Comparison of ENCODE assay signal across 1 cellular context in genomic region chr19:48332662-48333466, GRCh38.
TF ChIP-seq lines count a peak whose summit lies in the region.

No MANE protein-coding gene starts in this region.

TF ChIP-seq in HepG2, 621 proteins besides CTCF, POLR2A, EP300 and RAD21 (continues in another document):
- TF ChIP-seq ZBTB42 (CRISPR knock-in tag; IDR thresholded peaks at IDR 0.05), result no peak
- peak; percentile 33; the same call in 1 of the 2 replicates for TF ChIP-seq CEBPZ (IDR thresholded peaks at IDR 0.05; ENCODE audit: low read length)
- TF ChIP-seq ARNTL (CRISPR knock-in tag; IDR thresholded peaks at IDR 0.05), result 0 out of 2 replicates have a peak, but pooled peaks have one; percentile 42
- TF ChIP-seq ZNF496 (CRISPR knock-in tag; IDR thresholded peaks at IDR 0.05; ENCODE audit: insufficient replicate concordance), result no peak
- TF ChIP-seq ZFY (CRISPR knock-in tag; IDR thresholded peaks at IDR 0.05), result 0 out of 2 replicates have a peak, but pooled peaks have one; percentile 49
- no peak for TF ChIP-seq SOX6 (IDR thresholded peaks at IDR 0.05)
- TF ChIP-seq SOX6 (CRISPR knock-in tag; IDR thresholded peaks at IDR 0.05), result peak; percentile 10; the same call in 1 of the 2 replicates
- no peak for TF ChIP-seq ZNF546 (CRISPR knock-in tag; conservative IDR thresholded peaks at IDR 0.05)
- TF ChIP-seq CREB1 (IDR thresholded peaks at IDR 0.05), result no peak
- peak; percentile 51; the same call in 1 of the 2 replicates for TF ChIP-seq CREB1 (CRISPR knock-in tag; IDR thresholded peaks at IDR 0.05)
- peak; percentile 88 for TF ChIP-seq NFYB (CRISPR knock-in tag; IDR thresholded peaks at IDR 0.05)
- TF ChIP-seq SCMH1 (CRISPR knock-in tag; IDR thresholded peaks at IDR 0.05; ENCODE audit: borderline replicate concordance), result no peak
- TF ChIP-seq ATF7-NPFF (CRISPR knock-in tag; IDR thresholded peaks at IDR 0.05; ENCODE audit: low read depth), result peak; percentile 36; the same call in 1 of the 2 replicates
- peak; percentile 61; the same call in 1 of the 2 replicates for TF ChIP-seq ZNF607 (CRISPR knock-in tag; IDR thresholded peaks at IDR 0.05; ENCODE audit: borderline replicate concordance)
- TF ChIP-seq TFAP4 (IDR thresholded peaks at IDR 0.05; ENCODE audit: borderline replicate concordance, low read depth), result peak; percentile 78; the same call in 1 of the 2 replicates
- TF ChIP-seq ZNF367 (CRISPR knock-in tag; IDR thresholded peaks at IDR 0.05; ENCODE audit: borderline replicate concordance), result no peak
- TF ChIP-seq MEIS1 (CRISPR knock-in tag; IDR thresholded peaks at IDR 0.05; ENCODE audit: borderline replicate concordance), result 0 out of 2 replicates have a peak, but pooled peaks have one; percentile 40
- TF ChIP-seq MAFF (IDR thresholded peaks at IDR 0.05; ENCODE audit: low read depth, low read length), result peak; percentile 33; the same call in 1 of the 2 replicates
- peak; percentile 59 for TF ChIP-seq ZNF687 (CRISPR knock-in tag; IDR thresholded peaks at IDR 0.05)
- peak; percentile 56; the same call in 1 of the 2 replicates for TF ChIP-seq POLR2G (IDR thresholded peaks at IDR 0.05; ENCODE audit: low read depth, low read length)
- no peak for TF ChIP-seq EHMT2 (IDR thresholded peaks at IDR 0.05; ENCODE audit: borderline replicate concordance, low read depth, low read length)
- TF ChIP-seq CENPX (CRISPR knock-in tag; IDR thresholded peaks at IDR 0.05), result no peak
- peak; percentile 46 for TF ChIP-seq SALL1 (CRISPR knock-in tag; IDR thresholded peaks at IDR 0.05)
- 0 out of 2 replicates have a peak, but pooled peaks have one; percentile 33 for TF ChIP-seq HDAC1 (CRISPR knock-in tag; IDR thresholded peaks at IDR 0.05)
- TF ChIP-seq SMYD3 (CRISPR knock-in tag; IDR thresholded peaks at IDR 0.05), result no peak
- peak; percentile 18 for TF ChIP-seq JARID2 (CRISPR knock-in tag; IDR thresholded peaks at IDR 0.05; ENCODE audit: insufficient replicate concordance)
- 0 out of 2 replicates have a peak, but pooled peaks have one; percentile 68 for TF ChIP-seq ARID2 (CRISPR knock-in tag; IDR thresholded peaks at IDR 0.05; ENCODE audit: borderline replicate concordance)
- TF ChIP-seq SP1 (IDR thresholded peaks at IDR 0.05), result no peak
- TF ChIP-seq SP1 (CRISPR knock-in tag; IDR thresholded peaks at IDR 0.05), result peak; percentile 16; the same call in 1 of the 2 replicates
- TF ChIP-seq, protein P1, sequence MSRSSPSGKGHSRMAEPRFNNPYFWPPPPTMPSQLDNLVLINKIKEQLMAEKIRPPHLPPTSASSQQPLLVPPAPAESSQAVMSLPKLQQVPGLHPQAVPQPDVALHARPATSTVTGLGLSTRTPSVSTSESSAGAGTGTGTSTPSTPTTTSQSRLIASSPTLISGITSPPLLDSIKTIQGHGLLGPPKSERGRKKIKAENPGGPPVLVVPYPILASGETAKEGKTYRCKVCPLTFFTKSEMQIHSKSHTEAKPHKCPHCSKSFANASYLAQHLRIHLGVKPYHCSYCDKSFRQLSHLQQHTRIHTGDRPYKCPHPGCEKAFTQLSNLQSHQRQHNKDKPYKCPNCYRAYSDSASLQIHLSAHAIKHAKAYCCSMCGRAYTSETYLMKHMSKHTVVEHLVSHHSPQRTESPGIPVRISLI (CRISPR knock-in tag; IDR thresholded peaks at IDR 0.05; ENCODE audit: borderline replicate concordance), result no peak
- 0 out of 2 replicates have a peak, but pooled peaks have one; percentile 20 for TF ChIP-seq KMT2A (CRISPR knock-in tag; IDR thresholded peaks at IDR 0.05)
- peak; percentile 27; the same call in 1 of the 2 replicates for TF ChIP-seq TBX2 (CRISPR knock-in tag; IDR thresholded peaks at IDR 0.05; ENCODE audit: borderline replicate concordance)
- no peak for TF ChIP-seq ZNF337 (CRISPR knock-in tag; IDR thresholded peaks at IDR 0.05; ENCODE audit: borderline replicate concordance, low read depth)
- no peak for TF ChIP-seq ZNF75D (CRISPR knock-in tag; IDR thresholded peaks at IDR 0.05; ENCODE audit: borderline replicate concordance)
- TF ChIP-seq TSC22D2 (CRISPR knock-in tag; IDR thresholded peaks at IDR 0.05; ENCODE audit: borderline replicate concordance), result no peak
- 0 out of 2 replicates have a peak, but pooled peaks have one; percentile 4 for TF ChIP-seq ZNF556 (CRISPR knock-in tag; IDR thresholded peaks at IDR 0.05; ENCODE audit: borderline replicate concordance)
- TF ChIP-seq, protein P2, sequence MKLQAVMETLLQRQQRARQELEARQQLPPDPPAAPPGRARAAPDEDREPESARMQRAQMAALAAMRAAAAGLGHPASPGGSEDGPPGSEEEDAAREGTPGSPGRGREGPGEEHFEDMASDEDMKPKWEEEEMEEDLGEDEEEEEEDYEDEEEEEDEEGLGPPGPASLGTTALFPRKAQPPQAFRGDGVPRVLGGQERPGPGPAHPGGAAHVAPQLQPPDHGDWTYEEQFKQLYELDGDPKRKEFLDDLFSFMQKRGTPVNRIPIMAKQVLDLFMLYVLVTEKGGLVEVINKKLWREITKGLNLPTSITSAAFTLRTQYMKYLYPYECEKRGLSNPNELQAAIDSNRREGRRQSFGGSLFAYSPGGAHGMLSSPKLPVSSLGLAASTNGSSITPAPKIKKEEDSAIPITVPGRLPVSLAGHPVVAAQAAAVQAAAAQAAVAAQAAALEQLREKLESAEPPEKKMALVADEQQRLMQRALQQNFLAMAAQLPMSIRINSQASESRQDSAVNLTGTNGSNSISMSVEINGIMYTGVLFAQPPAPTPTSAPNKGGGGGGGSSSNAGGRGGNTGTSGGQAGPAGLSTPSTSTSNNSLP (IDR thresholded peaks at IDR 0.05; ENCODE audit: low read depth, low read length), result 0 out of 2 replicates have a peak, but pooled peaks have one; percentile 34
- no peak for TF ChIP-seq ZBTB2 (CRISPR knock-in tag; IDR thresholded peaks at IDR 0.05; ENCODE audit: low read depth)
- 0 out of 2 replicates have a peak, but pooled peaks have one; percentile 34 for TF ChIP-seq MIER3 (CRISPR knock-in tag; IDR thresholded peaks at IDR 0.05; ENCODE audit: borderline replicate concordance)
- TF ChIP-seq THAP11 (CRISPR knock-in tag; IDR thresholded peaks at IDR 0.05), result peak; percentile 53
- TF ChIP-seq, protein P3, sequence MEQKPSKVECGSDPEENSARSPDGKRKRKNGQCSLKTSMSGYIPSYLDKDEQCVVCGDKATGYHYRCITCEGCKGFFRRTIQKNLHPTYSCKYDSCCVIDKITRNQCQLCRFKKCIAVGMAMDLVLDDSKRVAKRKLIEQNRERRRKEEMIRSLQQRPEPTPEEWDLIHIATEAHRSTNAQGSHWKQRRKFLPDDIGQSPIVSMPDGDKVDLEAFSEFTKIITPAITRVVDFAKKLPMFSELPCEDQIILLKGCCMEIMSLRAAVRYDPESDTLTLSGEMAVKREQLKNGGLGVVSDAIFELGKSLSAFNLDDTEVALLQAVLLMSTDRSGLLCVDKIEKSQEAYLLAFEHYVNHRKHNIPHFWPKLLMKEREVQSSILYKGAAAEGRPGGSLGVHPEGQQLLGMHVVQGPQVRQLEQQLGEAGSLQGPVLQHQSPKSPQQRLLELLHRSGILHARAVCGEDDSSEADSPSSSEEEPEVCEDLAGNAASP (CRISPR knock-in tag; IDR thresholded peaks at IDR 0.05; ENCODE audit: borderline replicate concordance), result peak; percentile 50; the same call in 1 of the 2 replicates
- TF ChIP-seq PBX2 (CRISPR knock-in tag; IDR thresholded peaks at IDR 0.05), result peak; percentile 73
- TF ChIP-seq CCDC6 (CRISPR knock-in tag; IDR thresholded peaks at IDR 0.05), result 0 out of 2 replicates have a peak, but pooled peaks have one; percentile 25
- no peak for TF ChIP-seq ZNF510 (CRISPR knock-in tag; IDR thresholded peaks at IDR 0.05; ENCODE audit: low read depth)
- TF ChIP-seq ZFX (CRISPR knock-in tag; IDR thresholded peaks at IDR 0.05; ENCODE audit: low read depth), result peak; percentile 56
- no peak for TF ChIP-seq TCF12 (IDR thresholded peaks at IDR 0.05)
- TF ChIP-seq TCF12 (CRISPR knock-in tag; IDR thresholded peaks at IDR 0.05), result no peak
- 0 out of 2 replicates have a peak, but pooled peaks have one; percentile 42 for TF ChIP-seq POGK (CRISPR knock-in tag; conservative IDR thresholded peaks at IDR 0.05)
- peak; percentile 19; the same call in 1 of the 2 replicates for TF ChIP-seq SIN3A (IDR thresholded peaks at IDR 0.05; ENCODE audit: borderline replicate concordance, low read depth, low read length)
